In genomic region chr22:50583294-50583865, GRCh38 we compare ENCODE assay signal across 9 cellular contexts. TPM values are rescaled to one million over a fixed set of nuclear protein-coding genes. Genes with fewer than 3 reads are reported as not detected.
DNase-seq lines count a peak whose midpoint lies in the region; ATAC-seq and TF ChIP-seq lines count a peak whose summit lies in the region.
"Had no signal": no experiment of that assay in that cellular context is flagged by ENCODE, and none has a peak within 500 bp of the region (broad histone marks: within the 10 kb centered on the region; RNA-seq: fewer than 3 reads in every experiment).

No MANE protein-coding gene starts in this region.

- WGBS in ectodermal cell, 2 experiments = 5 to 6% methylated on average over 37 of the region's 37 CpGs

- no peaks in the 10 kb centered on the region for H4K20me1 ChIP-seq in KMS-11 (ENCODE audit: insufficient read depth)

- H3K27me3 Mint-ChIP-seq in CD8-positive, alpha-beta T cell (ENCODE audit: low read depth) = no peaks in the 10 kb centered on the region

- no peak for ATAC-seq in CD8-positive, alpha-beta T cell
- ATAC-seq in GM21423 (IDR thresholded peaks at IDR 0.05; ENCODE audit: unreplicated experiment) = peak; percentile 22

- peaks cover 13% of the 10 kb centered on the region for H3K36me3 Mint-ChIP-seq in CD8-positive, alpha-beta T cell

- H3K9me3 ChIP-seq in CD8-positive, alpha-beta T cell (ENCODE audit: low read length) = no peaks in the 10 kb centered on the region
- H3K9me3 ChIP-seq in ectodermal cell (ENCODE audit: control insufficient read depth, low read length) (no peaks in the 10 kb centered on the region), muscle layer of duodenum (ENCODE audit: control insufficient read depth in 1 of 2, low read length in 2 of 2) (no peaks in the 10 kb centered on the region)

- peak overlapping the region; percentile 93 for H3K4me3 Mint-ChIP-seq in CD8-positive, alpha-beta T cell

- no peaks in the 10 kb centered on the region for H3K9me3 Mint-ChIP-seq in CD8-positive, alpha-beta T cell

- H3K79me2 ChIP-seq in KMS-11 (ENCODE audit: insufficient read depth, low read depth) = no peaks in the 10 kb centered on the region

- H3K9ac ChIP-seq in KMS-11 = peak overlapping the region; percentile 25; the same call in 1 of the 2 replicates

- peak overlapping the region; percentile 49; the same call in 1 of the 2 replicates for H2AFZ ChIP-seq in KMS-11 (ENCODE audit: low read depth)

- CTCF ChIA-PET in CD8-positive, alpha-beta T cell (lab: Charles Lee) = interaction anchor here (2.4 kb wide), 1 partner anchor 57 kb away, joined by 5 read pairs; no protein-coding TSS in a partner anchor

- H3K4me3 ChIP-seq in CD8-positive, alpha-beta T cell (ENCODE audit: low read depth, low read length) = peak overlapping the region; percentile 77
- no peak overlapping the region for H3K4me3 ChIP-seq in KMS-11 (IDR thresholded peaks at IDR 0.05; ENCODE audit: insufficient read depth, low read depth, low read length)
- peak overlapping the region; percentile 86 for H3K4me3 ChIP-seq in ectodermal cell (ENCODE audit: insufficient read depth, low read depth, low read length)
- H3K4me3 ChIP-seq in muscle layer of duodenum (ENCODE audit: low read depth in 1 of 2, low read length in 2 of 2) = peak overlapping the region; percentile 74 to 83

- H3K4me2 ChIP-seq in KMS-11 = peak overlapping the region; percentile 48; the same call in 1 of the 2 replicates

- in situ Hi-C loops in G401 (cut with HindIII; ENCODE audit: low sequenced_read_pairs) = no loop called here
- in situ Hi-C loops in GM13976 (cut with MboI; ENCODE audit: low sequenced_read_pairs, unreplicated experiment) = no loop called here

- H3K36me3 ChIP-seq in CD8-positive, alpha-beta T cell (ENCODE audit: insufficient read depth, low read length) = peaks cover 3% of the 10 kb centered on the region
- H3K36me3 ChIP-seq in KMS-11 (ENCODE audit: insufficient read depth) = no peaks in the 10 kb centered on the region
- peaks cover 5% of the 10 kb centered on the region for H3K36me3 ChIP-seq in ectodermal cell (ENCODE audit: control insufficient read depth, insufficient read depth, low read length)
- peaks cover 3 to 5% of the 10 kb centered on the region in 2 donors for H3K36me3 ChIP-seq in muscle layer of duodenum (ENCODE audit: control insufficient read depth in 1 of 2, insufficient read depth in 2 of 2, low read length in 2 of 2)

- H3K4me1 ChIP-seq in CD8-positive, alpha-beta T cell (ENCODE audit: insufficient read depth, low read length) = peaks cover 16% of the 10 kb centered on the region
- H3K4me1 ChIP-seq in KMS-11 (ENCODE audit: low read depth, poor library complexity, severe bottlenecking) (peaks cover 4% of the 10 kb centered on the region), ectodermal cell (ENCODE audit: control insufficient read depth, insufficient read depth, low read length) (peaks cover 5% of the 10 kb centered on the region), muscle layer of duodenum (ENCODE audit: control insufficient read depth in 1 of 2, insufficient read depth in 2 of 2, low read length in 2 of 2) (peaks cover 10 to 20% of the 10 kb centered on the region in 2 donors)

- no peak for TF ChIP-seq CTCF in CD8-positive, alpha-beta T cell (IDR thresholded peaks at IDR 0.05)
- no peak for TF ChIP-seq CTCF in KMS-11 (conservative IDR thresholded peaks at IDR 0.05; ENCODE audit: low read depth, low read length)
- TF ChIP-seq CTCF in GM13976 (IDR thresholded peaks at IDR 0.05; ENCODE audit: borderline replicate concordance, control extremely low read depth, extremely low read depth, insufficient read depth, missing control alignments) = no peak

- POLR2A ChIA-PET in CD8-positive, alpha-beta T cell (lab: Charles Lee) = interaction anchor here (0.8 to 2.7 kb wide), 7 partner anchors 20 to 75 kb away, joined by 3 to 18 read pairs (median 10); partner anchors contain the start of genes LMF2, NCAPH2, SCO2 and SYCE3

- H3K27ac Mint-ChIP-seq in CD8-positive, alpha-beta T cell = peak overlapping the region; percentile 81

- H3K27me3 ChIP-seq in CD8-positive, alpha-beta T cell (ENCODE audit: insufficient read depth, low read length) = no peaks in the 10 kb centered on the region
- H3K27me3 ChIP-seq in KMS-11 (ENCODE audit: insufficient read depth, low read depth) (no peaks in the 10 kb centered on the region), ectodermal cell (ENCODE audit: control insufficient read depth, insufficient read depth, low read length, poor library complexity, severe bottlenecking) (peaks cover 3% of the 10 kb centered on the region), muscle layer of duodenum (ENCODE audit: low read depth, low read length) (no peaks in the 10 kb centered on the region)

- no peak for DNase-seq in CD8-positive, alpha-beta T cell
- no peak for DNase-seq in HuH-7.5 (ENCODE audit: low spot score)
- DNase-seq in G401 (ENCODE audit: low spot score) = no peak
- no peak for DNase-seq in GM13976 (ENCODE audit: low spot score)

- peaks cover 30% of the 10 kb centered on the region for H3K4me1 Mint-ChIP-seq in CD8-positive, alpha-beta T cell (ENCODE audit: low read depth)

- peak overlapping the region; percentile 94 for H3K27ac ChIP-seq in CD8-positive, alpha-beta T cell (ENCODE audit: low read depth, low read length)
- H3K27ac ChIP-seq in KMS-11 (no peak overlapping the region), ectodermal cell (ENCODE audit: insufficient read depth, low read depth, low read length, poor library complexity, severe bottlenecking) (no peak overlapping the region), muscle layer of duodenum (ENCODE audit: low read length) (no peak overlapping the region)

- intact Hi-C loops in CD8-positive, alpha-beta T cell (cut with DNase I, micrococcal nuclease) = loop anchor here (1.0 to 2.0 kb wide), 6 partner anchors 21 to 393 kb away; partner anchors contain the start of genes ARSA (in 1 of the 2), KLHDC7B (in 1 of the 2), SYCE3 (in 1 of the 2) and TUBGCP6 (in 1 of the 2)

RNA-seq across cellular contexts. Expression of gene CHKB, which starts 0.7 kb away (rescaled TPM):
- total RNA-seq in CD8-positive, alpha-beta T cell = 100 to 1,000 TPM; 112 to 115 TPM
- 89.3 TPM for polyA plus RNA-seq in ectodermal cell (2013, experiment 1 of 4)
- 76.2 TPM for polyA plus RNA-seq in ectodermal cell (2013, experiment 2 of 4)
- 68.4 TPM for polyA plus RNA-seq in ectodermal cell (2013, experiment 3 of 4)
- polyA plus RNA-seq in ectodermal cell (2013, experiment 4 of 4) = 73.5 TPM
- 34.8 and 58.6 TPM in 2 replicates for total RNA-seq in G401 (2014; rRNA removed; shearing (Covaris generic))

RNA-seq across cellular contexts. Expression of gene CPT1B, which starts 5.2 kb away (rescaled TPM):
- total RNA-seq in CD8-positive, alpha-beta T cell = 10 to 100 TPM; 42.4 to 46.0 TPM
- 80.3 TPM for polyA plus RNA-seq in ectodermal cell (2013, experiment 1 of 4)
- polyA plus RNA-seq in ectodermal cell (2013, experiment 2 of 4) = 74.6 TPM
- polyA plus RNA-seq in ectodermal cell (2013, experiment 3 of 4) = 60.0 TPM
- polyA plus RNA-seq in ectodermal cell (2013, experiment 4 of 4) = 71.2 TPM
- total RNA-seq in G401 (2014; rRNA removed; shearing (Covaris generic)) = 3.4 and 5.8 TPM in 2 replicates

RNA-seq across cellular contexts. Expression of gene MAPK8IP2, which starts 17.2 kb away (rescaled TPM):
- under 1 TPM; 0.16 to 0.42 TPM for total RNA-seq in CD8-positive, alpha-beta T cell
- polyA plus RNA-seq in ectodermal cell (2013, experiment 1 of 4) = 2.1 TPM
- 2.4 TPM for polyA plus RNA-seq in ectodermal cell (2013, experiment 2 of 4)
- polyA plus RNA-seq in ectodermal cell (2013, experiment 3 of 4) = 2.1 TPM
- 2.3 TPM for polyA plus RNA-seq in ectodermal cell (2013, experiment 4 of 4)
- total RNA-seq in G401 (2014; rRNA removed; shearing (Covaris generic)) = 28.3 and 39.8 TPM in 2 replicates

RNA-seq across cellular contexts. Expression of gene SYCE3, which starts 20.7 kb away (rescaled TPM):
- not detected for total RNA-seq in CD8-positive, alpha-beta T cell
- not detected for polyA plus RNA-seq in ectodermal cell (2013, experiment 1 of 4)
- polyA plus RNA-seq in ectodermal cell (2013, experiment 2 of 4) = 1.5 TPM
- 0.85 TPM for polyA plus RNA-seq in ectodermal cell (2013, experiment 3 of 4)
- 1.8 TPM for polyA plus RNA-seq in ectodermal cell (2013, experiment 4 of 4)
- total RNA-seq in G401 (2014; rRNA removed; shearing (Covaris generic)) = not detected in 2 replicates
- total RNA-seq: LHCN-M2 had no signal

RNA-seq across cellular contexts. Expression of gene KLHDC7B, which starts 37.7 kb away (rescaled TPM):
- total RNA-seq in CD8-positive, alpha-beta T cell = 1 to 10 TPM; 2.1 to 2.3 TPM
- polyA plus RNA-seq in ectodermal cell (2013, experiment 1 of 4) = not detected
- not detected for polyA plus RNA-seq in ectodermal cell (2013, experiment 2 of 4)
- not detected for polyA plus RNA-seq in ectodermal cell (2013, experiment 3 of 4)
- not detected for polyA plus RNA-seq in ectodermal cell (2013, experiment 4 of 4)
- not detected in 2 replicates for total RNA-seq in G401 (2014; rRNA removed; shearing (Covaris generic))
- total RNA-seq: LHCN-M2 had no signal

Comparison
In these comparisons a context has a peak if more than half of its experiments do, and no peak if none do; other contexts are left out.
1. RNA of gene MAPK8IP2, which starts 17.2 kb away (total RNA-seq): 28.3 to 39.8 TPM in G401; 0.16 to 0.42 TPM in CD8-positive, alpha-beta T cell; every median in the first group is over 10 times any median in the second.